Comparison of ENCODE assay signal across 8 cellular contexts in genomic region chr2:144350151-144350802, GRCh38.
DNase-seq lines count a peak whose midpoint lies in the region; ATAC-seq and TF ChIP-seq lines count a peak whose summit lies in the region.

No MANE protein-coding gene starts in this region.

- H3K27me3 Mint-ChIP-seq in activated CD4-positive, alpha-beta memory T cell treated with anti-CD3 and anti-CD28 coated beads for 36 hours, result no peaks in the 10 kb centered on the region
- peaks cover 2% of the 10 kb centered on the region for H3K27me3 Mint-ChIP-seq in activated CD4-positive, alpha-beta memory T cell treated with anti-CD3 and anti-CD28 coated beads, Interleukin-2, amount 10 ng/mL, durations not matched to agents 7 days and 5 days
- H3K27me3 Mint-ChIP-seq in activated T-helper 1 cell treated with anti-CD3 and anti-CD28 coated beads, Interleukin-12 subunit alpha, Interleukin-12 subunit beta, Interleukin-2, Interleukin-4 antibody, amounts not matched to agents 30 ng/mL and 10 ng/mL and 1 ng/mL, durations not matched to agents 14 hours and 24 hours and 36 hours (ENCODE audit: insufficient read depth), result no peaks in the 10 kb centered on the region

- POLR2A ChIA-PET in activated CD4-positive, alpha-beta memory T cell treated with anti-CD3 and anti-CD28 coated beads for 36 hours (lab: Charles Lee), result interaction anchor here (0.6 to 2.8 kb wide), 3 partner anchors 8 to 178 kb away, joined by 3 to 8 read pairs (median 5); a partner anchor contains a TSS
- POLR2A ChIA-PET in activated CD4-positive, alpha-beta memory T cell treated with anti-CD3 and anti-CD28 coated beads, Interleukin-2, amount 10 ng/mL, durations not matched to agents 7 days and 5 days (lab: Charles Lee), result no interaction called here

- no peak overlapping the region for H3K4me3 Mint-ChIP-seq in activated CD4-positive, alpha-beta memory T cell treated with anti-CD3 and anti-CD28 coated beads for 36 hours
- no peak overlapping the region for H3K4me3 Mint-ChIP-seq in activated CD4-positive, alpha-beta memory T cell treated with anti-CD3 and anti-CD28 coated beads, Interleukin-2, amount 10 ng/mL, durations not matched to agents 7 days and 5 days
- H3K4me3 Mint-ChIP-seq in activated T-helper 1 cell treated with anti-CD3 and anti-CD28 coated beads, Interleukin-12 subunit alpha, Interleukin-12 subunit beta, Interleukin-2, Interleukin-4 antibody, amounts not matched to agents 30 ng/mL and 10 ng/mL and 1 ng/mL, durations not matched to agents 14 hours and 24 hours and 36 hours, result no peak overlapping the region

- CTCF ChIA-PET in activated CD4-positive, alpha-beta memory T cell treated with anti-CD3 and anti-CD28 coated beads for 36 hours (lab: Charles Lee), result no interaction called here
- CTCF ChIA-PET in activated CD4-positive, alpha-beta memory T cell treated with anti-CD3 and anti-CD28 coated beads, Interleukin-2, amount 10 ng/mL, durations not matched to agents 7 days and 5 days (lab: Charles Lee), result no interaction called here

- DNase-seq in activated CD4-positive, alpha-beta memory T cell treated with anti-CD3 and anti-CD28 coated beads for 36 hours, result no peak
- no peak for DNase-seq in activated CD4-positive, alpha-beta memory T cell treated with anti-CD3 and anti-CD28 coated beads, Interleukin-2, amount 10 ng/mL, durations not matched to agents 7 days and 5 days
- DNase-seq in activated T-helper 1 cell treated with anti-CD3 and anti-CD28 coated beads, Interleukin-12 subunit alpha, Interleukin-12 subunit beta, Interleukin-2, Interleukin-4 antibody, amounts not matched to agents 30 ng/mL and 10 ng/mL and 1 ng/mL, durations not matched to agents 14 hours and 24 hours and 36 hours (ENCODE audit: low spot score), result no peak
- peak; percentile 51 for DNase-seq in iPS-NIHi11 (ENCODE audit: low spot score)
- DNase-seq in smooth muscle cell of the brain vasculature (ENCODE audit: low read depth, low spot score), result peak; percentile 76
- DNase-seq in mucosa of descending colon, result no peak
- DNase-seq in GM20000 (ENCODE audit: low spot score), result no peak

- H3K4me3 ChIP-seq in mucosa of descending colon, result no peak overlapping the region

- no peak for ATAC-seq in mucosa of descending colon
- ATAC-seq in HG03460 (IDR thresholded peaks at IDR 0.05; ENCODE audit: unreplicated experiment), result no peak

- TF ChIP-seq CTCF in mucosa of descending colon (IDR thresholded peaks at IDR 0.05), result no peak
- no peak for TF ChIP-seq CTCF in GM20000 (IDR thresholded peaks at IDR 0.05; ENCODE audit: extremely low read depth, missing control alignments)

- intact Hi-C loops in activated CD4-positive, alpha-beta memory T cell treated with anti-CD3 and anti-CD28 coated beads for 36 hours (cut with micrococcal nuclease), result no loop called here
- intact Hi-C loops in activated T-helper 1 cell treated with anti-CD3 and anti-CD28 coated beads, Interleukin-12 subunit alpha, Interleukin-12 subunit beta, Interleukin-2, Interleukin-4 antibody, amounts not matched to agents 30 ng/mL and 10 ng/mL and 1 ng/mL, durations not matched to agents 14 hours and 24 hours and 36 hours (cut with micrococcal nuclease), result loop anchor here (1.0 kb wide), 2 partner anchors 8 to 18 kb away; a partner anchor contains a TSS
- intact Hi-C loops in mucosa of descending colon (cut with DNase I, micrococcal nuclease), result no loop called here

- no peaks in the 10 kb centered on the region for H3K9me3 ChIP-seq in mucosa of descending colon

- peak overlapping the region; percentile 79 for H3K27ac Mint-ChIP-seq in activated CD4-positive, alpha-beta memory T cell treated with anti-CD3 and anti-CD28 coated beads for 36 hours
- no peak overlapping the region for H3K27ac Mint-ChIP-seq in activated CD4-positive, alpha-beta memory T cell treated with anti-CD3 and anti-CD28 coated beads, Interleukin-2, amount 10 ng/mL, durations not matched to agents 7 days and 5 days
- H3K27ac Mint-ChIP-seq in activated T-helper 1 cell treated with anti-CD3 and anti-CD28 coated beads, Interleukin-12 subunit alpha, Interleukin-12 subunit beta, Interleukin-2, Interleukin-4 antibody, amounts not matched to agents 30 ng/mL and 10 ng/mL and 1 ng/mL, durations not matched to agents 14 hours and 24 hours and 36 hours, result peak overlapping the region; percentile 62

- H3K36me3 ChIP-seq in mucosa of descending colon (ENCODE audit: low read depth), result no peaks in the 10 kb centered on the region

- peaks cover 10% of the 10 kb centered on the region for H3K4me1 Mint-ChIP-seq in activated CD4-positive, alpha-beta memory T cell treated with anti-CD3 and anti-CD28 coated beads for 36 hours (ENCODE audit: low read depth)
- peaks cover 7% of the 10 kb centered on the region for H3K4me1 Mint-ChIP-seq in activated CD4-positive, alpha-beta memory T cell treated with anti-CD3 and anti-CD28 coated beads, Interleukin-2, amount 10 ng/mL, durations not matched to agents 7 days and 5 days
- H3K4me1 Mint-ChIP-seq in activated T-helper 1 cell treated with anti-CD3 and anti-CD28 coated beads, Interleukin-12 subunit alpha, Interleukin-12 subunit beta, Interleukin-2, Interleukin-4 antibody, amounts not matched to agents 30 ng/mL and 10 ng/mL and 1 ng/mL, durations not matched to agents 14 hours and 24 hours and 36 hours (ENCODE audit: low read depth), result peaks cover 10% of the 10 kb centered on the region

- H3K4me1 ChIP-seq in mucosa of descending colon (ENCODE audit: low read depth), result no peaks in the 10 kb centered on the region

- no peaks in the 10 kb centered on the region for H3K36me3 Mint-ChIP-seq in activated CD4-positive, alpha-beta memory T cell treated with anti-CD3 and anti-CD28 coated beads for 36 hours
- H3K36me3 Mint-ChIP-seq in activated CD4-positive, alpha-beta memory T cell treated with anti-CD3 and anti-CD28 coated beads, Interleukin-2, amount 10 ng/mL, durations not matched to agents 7 days and 5 days (ENCODE audit: low read depth), result no peaks in the 10 kb centered on the region
- peaks cover 2% of the 10 kb centered on the region for H3K36me3 Mint-ChIP-seq in activated T-helper 1 cell treated with anti-CD3 and anti-CD28 coated beads, Interleukin-12 subunit alpha, Interleukin-12 subunit beta, Interleukin-2, Interleukin-4 antibody, amounts not matched to agents 30 ng/mL and 10 ng/mL and 1 ng/mL, durations not matched to agents 14 hours and 24 hours and 36 hours (ENCODE audit: low read depth)

- no peaks in the 10 kb centered on the region for H3K9me3 Mint-ChIP-seq in activated CD4-positive, alpha-beta memory T cell treated with anti-CD3 and anti-CD28 coated beads for 36 hours
- H3K9me3 Mint-ChIP-seq in activated CD4-positive, alpha-beta memory T cell treated with anti-CD3 and anti-CD28 coated beads, Interleukin-2, amount 10 ng/mL, durations not matched to agents 7 days and 5 days, result no peaks in the 10 kb centered on the region
- no peaks in the 10 kb centered on the region for H3K9me3 Mint-ChIP-seq in activated T-helper 1 cell treated with anti-CD3 and anti-CD28 coated beads, Interleukin-12 subunit alpha, Interleukin-12 subunit beta, Interleukin-2, Interleukin-4 antibody, amounts not matched to agents 30 ng/mL and 10 ng/mL and 1 ng/mL, durations not matched to agents 14 hours and 24 hours and 36 hours

Comparison
In these comparisons a context has a peak if more than half of its experiments do, and no peak if none do; other contexts are left out.
1. DNase-seq: peak in iPS-NIHi11 (single experiment) and smooth muscle cell of the brain vasculature (single experiment); none in activated CD4-positive, alpha-beta memory T cell treated with anti-CD3 and anti-CD28 coated beads for 36 hours (single experiment), activated CD4-positive, alpha-beta memory T cell treated with anti-CD3 and anti-CD28 coated beads, Interleukin-2, amount 10 ng/mL, durations not matched to agents 7 days and 5 days (single experiment), activated T-helper 1 cell treated with anti-CD3 and anti-CD28 coated beads, Interleukin-12 subunit alpha, Interleukin-12 subunit beta, Interleukin-2, Interleukin-4 antibody, amounts not matched to agents 30 ng/mL and 10 ng/mL and 1 ng/mL, durations not matched to agents 14 hours and 24 hours and 36 hours (single experiment), mucosa of descending colon (0 of 3) and GM20000 (single experiment).